8 cellular contexts compared by ENCODE assay signal in genomic region chr12:110543252-110543959, GRCh38. TPM values are rescaled to one million over a fixed set of nuclear protein-coding genes. Genes with fewer than 3 reads are reported as not detected.
DNase-seq lines count a peak whose midpoint lies in the region; ATAC-seq, FAIRE-seq and TF ChIP-seq lines count a peak whose summit lies in the region.

No MANE protein-coding gene starts in this region.

- no peaks in the 10 kb centered on the region for H4K20me1 ChIP-seq in K562 (replicated peaks; ENCODE audit: control insufficient read depth, insufficient read depth, low read length)

- H3K36me3 Mint-ChIP-seq in activated CD4-positive, alpha-beta memory T cell treated with anti-CD3 and anti-CD28 coated beads, Interleukin-2, amount 10 ng/mL, durations not matched to agents 7 days and 5 days (ENCODE audit: low read depth), result peaks cover 59% of the 10 kb centered on the region
- H3K36me3 Mint-ChIP-seq in activated CD4-positive, alpha-beta memory T cell treated with anti-CD3 and anti-CD28 coated beads for 36 hours, result peaks cover 42% of the 10 kb centered on the region
- H3K36me3 Mint-ChIP-seq in stimulated activated naive B cell treated with anti-CD40 and anti-IgM and Interleukin-4, amounts not matched to agents 10 μg/mL and 1 μg/mL and 100 μg/mL, for 72 hours, result peaks cover 38 to 53% of the 10 kb centered on the region in 2 donors

- peaks cover 37% of the 10 kb centered on the region for H3K4me1 Mint-ChIP-seq in activated CD4-positive, alpha-beta memory T cell treated with anti-CD3 and anti-CD28 coated beads, Interleukin-2, amount 10 ng/mL, durations not matched to agents 7 days and 5 days
- H3K4me1 Mint-ChIP-seq in activated CD4-positive, alpha-beta memory T cell treated with anti-CD3 and anti-CD28 coated beads for 36 hours (ENCODE audit: low read depth), result peaks cover 55% of the 10 kb centered on the region
- peaks cover 29 to 45% of the 10 kb centered on the region in 2 donors for H3K4me1 Mint-ChIP-seq in stimulated activated naive B cell treated with anti-CD40 and anti-IgM and Interleukin-4, amounts not matched to agents 10 μg/mL and 1 μg/mL and 100 μg/mL, for 72 hours

- ATAC-seq in K562 (0 out of 3 replicates have a peak, but pooled peaks have one; percentile 29), GM18873 (IDR thresholded peaks at IDR 0.05; ENCODE audit: low FRiP score, unreplicated experiment) (no peak)
- ATAC-seq in stimulated activated naive B cell treated with anti-CD40 and anti-IgM and Interleukin-4, amounts not matched to agents 10 μg/mL and 1 μg/mL and 100 μg/mL, for 72 hours (replicated peaks), result peak in 1 of 2 donors; percentile 14

- in situ Hi-C loops in K562 (cut with MboI) (no loop called here), GM13977 (cut with MboI; ENCODE audit: low pct_unique_long_range_greater_than_20kb, low sequenced_read_pairs, unreplicated experiment) (no loop called here)

- no TSS peak for BruUV-seq in K562 (replicated peaks; lab: Mats Ljungman, UMichigan)

- TF ChIP-seq EP300 in K562 (IDR thresholded peaks at IDR 0.05; ENCODE audit: low read length), result no peak

- no peak for TF ChIP-seq RAD21 in K562 (CRISPR knock-in tag; conservative IDR thresholded peaks at IDR 0.05 in 1 of 2, IDR thresholded peaks at IDR 0.05 in 1 of 2)

- TF ChIP-seq POLR2A in K562 (conservative IDR thresholded peaks at IDR 0.05), result no peak

- H3K27me3 ChIP-seq in K562 (ENCODE audit: control insufficient read depth in 2 of 2, insufficient read depth in 2 of 2, low read length in 2 of 2), result no peaks in the 10 kb centered on the region

- peak overlapping the region; percentile 30 for H3K27ac Mint-ChIP-seq in activated CD4-positive, alpha-beta memory T cell treated with anti-CD3 and anti-CD28 coated beads, Interleukin-2, amount 10 ng/mL, durations not matched to agents 7 days and 5 days
- no peak overlapping the region for H3K27ac Mint-ChIP-seq in activated CD4-positive, alpha-beta memory T cell treated with anti-CD3 and anti-CD28 coated beads for 36 hours
- peak overlapping the region; percentile 84 for H3K27ac Mint-ChIP-seq in stimulated activated naive B cell treated with anti-CD40 and anti-IgM and Interleukin-4, amounts not matched to agents 10 μg/mL and 1 μg/mL and 100 μg/mL, for 72 hours

- H3K9ac ChIP-seq in K562 (ENCODE audit: insufficient read depth in 1 of 2, low read depth in 2 of 2, low read length in 2 of 2), result peak overlapping the region in 1 of 2 experiments; percentile 73; a peak in 1 of 4 replicates

- no peak for DNase-seq in activated CD4-positive, alpha-beta memory T cell treated with anti-CD3 and anti-CD28 coated beads, Interleukin-2, amount 10 ng/mL, durations not matched to agents 7 days and 5 days
- DNase-seq in activated CD4-positive, alpha-beta memory T cell treated with anti-CD3 and anti-CD28 coated beads for 36 hours, result no peak
- DNase-seq in K562 (ENCODE audit: extremely low read depth in 1 of 4, low spot score in 3 of 4) (no peak), kidney tubule cell (ENCODE audit: low spot score) (peak; percentile 73), GM13977 (ENCODE audit: low spot score) (no peak), GM20000 (ENCODE audit: low spot score) (no peak)
- DNase-seq in stimulated activated naive B cell treated with anti-CD40 and anti-IgM and Interleukin-4, amounts not matched to agents 10 μg/mL and 1 μg/mL and 100 μg/mL, for 72 hours, result no peak

- H3K9me3 Mint-ChIP-seq in activated CD4-positive, alpha-beta memory T cell treated with anti-CD3 and anti-CD28 coated beads, Interleukin-2, amount 10 ng/mL, durations not matched to agents 7 days and 5 days, result no peaks in the 10 kb centered on the region
- H3K9me3 Mint-ChIP-seq in activated CD4-positive, alpha-beta memory T cell treated with anti-CD3 and anti-CD28 coated beads for 36 hours, result no peaks in the 10 kb centered on the region
- H3K9me3 Mint-ChIP-seq in stimulated activated naive B cell treated with anti-CD40 and anti-IgM and Interleukin-4, amounts not matched to agents 10 μg/mL and 1 μg/mL and 100 μg/mL, for 72 hours, result no peaks in the 10 kb centered on the region

- TF ChIP-seq CTCF in K562 (IDR thresholded peaks at IDR 0.05 in 2 of 3, conservative IDR thresholded peaks at IDR 0.05 in 1 of 3; ENCODE audit: insufficient read depth in 2 of 3, low read depth in 1 of 3, low read length in 3 of 3), result no peak
- no peak for TF ChIP-seq CTCF in GM13977 (IDR thresholded peaks at IDR 0.05; ENCODE audit: extremely low read depth, insufficient read depth, missing control alignments)
- TF ChIP-seq CTCF in GM20000 (IDR thresholded peaks at IDR 0.05; ENCODE audit: extremely low read depth, missing control alignments), result no peak

- H3K4me3 ChIP-seq in K562, result no peak overlapping the region

- peaks cover 19% of the 10 kb centered on the region for H3K79me2 ChIP-seq in K562 (ENCODE audit: control insufficient read depth, insufficient read depth, low read length)

- no peaks in the 10 kb centered on the region for H3K9me1 ChIP-seq in K562 (ENCODE audit: control insufficient read depth, insufficient read depth, low read length)

- H3K4me1 ChIP-seq in K562 (replicated peaks in 1 of 2; ENCODE audit: control insufficient read depth in 2 of 2, insufficient read depth in 2 of 2, low read length in 2 of 2), result peaks cover 2 to 4% of the 10 kb centered on the region in 2 experiments; a peak in 2 of 5 replicates

- CTCF ChIA-PET in activated CD4-positive, alpha-beta memory T cell treated with anti-CD3 and anti-CD28 coated beads, Interleukin-2, amount 10 ng/mL, durations not matched to agents 7 days and 5 days (lab: Charles Lee), result interaction anchor here (0.7 to 2.9 kb wide), 8 partner anchors 9 to 112 kb away, joined by 3 to 9 read pairs (median 4); partner anchors contain the start of gene FAM216A
- CTCF ChIA-PET in activated CD4-positive, alpha-beta memory T cell treated with anti-CD3 and anti-CD28 coated beads for 36 hours (lab: Charles Lee), result interaction anchor here (0.7 to 2.0 kb wide), 6 partner anchors 8 to 93 kb away, joined by 3 to 9 read pairs (median 4); partner anchors contain the start of gene ARPC3
- CTCF ChIA-PET in K562 (lab: Yijun Ruan, JAX; ENCODE audit: low intra/inter-chr PET ratio), result no interaction called here

- POLR2A ChIA-PET in activated CD4-positive, alpha-beta memory T cell treated with anti-CD3 and anti-CD28 coated beads, Interleukin-2, amount 10 ng/mL, durations not matched to agents 7 days and 5 days (lab: Charles Lee), result interaction anchor here (1.1 to 1.4 kb wide), 3 partner anchors 21 to 93 kb away, joined by 3 to 6 read pairs (median 3); partner anchors contain the start of gene ARPC3
- POLR2A ChIA-PET in activated CD4-positive, alpha-beta memory T cell treated with anti-CD3 and anti-CD28 coated beads for 36 hours (lab: Charles Lee), result interaction anchor here (1.2 kb wide), 1 partner anchor 16 kb away, joined by 3 read pairs; no protein-coding TSS in a partner anchor
- POLR2A ChIA-PET in K562 (lab: Yijun Ruan, JAX), result interaction anchor here (0.6 to 1.1 kb wide), 4 partner anchors 10 to 342 kb away, joined by 3 to 4 read pairs (median 4); no protein-coding TSS in a partner anchor

- H2AFZ ChIP-seq in K562 (ENCODE audit: low read depth, low read length), result no peak overlapping the region

- no peaks in the 10 kb centered on the region for H3K27me3 Mint-ChIP-seq in activated CD4-positive, alpha-beta memory T cell treated with anti-CD3 and anti-CD28 coated beads, Interleukin-2, amount 10 ng/mL, durations not matched to agents 7 days and 5 days
- no peaks in the 10 kb centered on the region for H3K27me3 Mint-ChIP-seq in activated CD4-positive, alpha-beta memory T cell treated with anti-CD3 and anti-CD28 coated beads for 36 hours
- H3K27me3 Mint-ChIP-seq in stimulated activated naive B cell treated with anti-CD40 and anti-IgM and Interleukin-4, amounts not matched to agents 10 μg/mL and 1 μg/mL and 100 μg/mL, for 72 hours, result no peaks in the 10 kb centered on the region

- H3K4me3 Mint-ChIP-seq in activated CD4-positive, alpha-beta memory T cell treated with anti-CD3 and anti-CD28 coated beads, Interleukin-2, amount 10 ng/mL, durations not matched to agents 7 days and 5 days, result no peak overlapping the region
- H3K4me3 Mint-ChIP-seq in activated CD4-positive, alpha-beta memory T cell treated with anti-CD3 and anti-CD28 coated beads for 36 hours, result no peak overlapping the region
- H3K4me3 Mint-ChIP-seq in stimulated activated naive B cell treated with anti-CD40 and anti-IgM and Interleukin-4, amounts not matched to agents 10 μg/mL and 1 μg/mL and 100 μg/mL, for 72 hours, result no peak overlapping the region

- intact Hi-C loops in activated CD4-positive, alpha-beta memory T cell treated with anti-CD3 and anti-CD28 coated beads for 36 hours (cut with micrococcal nuclease), result no loop called here
- intact Hi-C loops in K562 (cut with micrococcal nuclease), result no loop called here

- 84% methylated on average over 7 of the region's 7 CpGs for WGBS in K562 (ENCODE audit: insufficient coverage, low coverage, missing lambda C conversion rate)

- no peak overlapping the region for H3K27ac ChIP-seq in K562 (ENCODE audit: extremely low read depth, low read depth, low read length)

- peaks cover 68% of the 10 kb centered on the region for H3K36me3 ChIP-seq in K562 (ENCODE audit: control insufficient read depth, insufficient read depth, low read length)

- H3K4me2 ChIP-seq in K562 (ENCODE audit: insufficient read depth, low read length), result no peak overlapping the region

- H3K9me3 ChIP-seq in K562 (replicated peaks; ENCODE audit: control insufficient read depth, insufficient read depth, low read depth, low read length), result no peaks in the 10 kb centered on the region

- no peak for FAIRE-seq in K562 (lab: Jason Lieb, UNC)

RNA-seq across cellular contexts. Expression of gene PPTC7, which starts 39.7 kb away (rescaled TPM):
- total RNA-seq in activated CD4-positive, alpha-beta memory T cell treated with anti-CD3 and anti-CD28 coated beads, Interleukin-2, amount 10 ng/mL, durations not matched to agents 7 days and 5 days, result 10 to 100 TPM; 31.5 to 31.8 TPM
- 10 to 100 TPM; 36.9 to 37.0 TPM for total RNA-seq in activated CD4-positive, alpha-beta memory T cell treated with anti-CD3 and anti-CD28 coated beads for 36 hours
- 18.9 and 40.1 TPM in 2 replicates for total RNA-seq in K562 (2011; cell fraction: chromatin; rRNA removed; ENCODE audit: low replicate concordance)
- 12.0 and 15.0 TPM in 2 replicates for total RNA-seq in K562 (2011; cell fraction: nucleolus; rRNA removed)
- total RNA-seq in K562 (2011; cell fraction: nucleoplasm; rRNA removed), result 29.2 and 51.3 TPM in 2 replicates
- total RNA-seq in K562 (2014; rRNA removed), result 5.3 and 5.4 TPM in 2 replicates
- 11.9 and 12.1 TPM in 2 replicates for total RNA-seq in K562 (2014; rRNA removed; fragmentation: Illumina TruSeq; extraction: Trizol)
- total RNA-seq in K562 (2015; rRNA removed; fragmentation: Illumina TruSeq; extraction: Trizol), result 7.6 and 8.0 TPM in 2 replicates
- 19.3 and 21.8 TPM in 2 replicates for total RNA-seq in K562 (2021)
- 21.6 and 23.1 TPM in 2 replicates for polyA plus RNA-seq in K562 (2011; rRNA removed)
- 7.9 and 14.3 TPM in 2 replicates for polyA plus RNA-seq in K562 (2011; cell fraction: cytosol; rRNA removed)
- polyA plus RNA-seq in K562 (2011; cell fraction: nucleus; rRNA removed), result 17.9 and 24.3 TPM in 2 replicates
- polyA plus RNA-seq in K562 (2012), result 13.8 and 15.4 TPM in 2 replicates
- polyA plus RNA-seq in K562 (2014; fragmentation: Illumina TruSeq; extraction: Trizol), result 18.2 and 19.5 TPM in 2 replicates
- polyA plus RNA-seq in K562 (2014; fragmentation: Nextera tagmentation; extraction: Ambion mirVana), result 1 to 10 TPM; 2.6 to 4.7 TPM
- polyA plus RNA-seq in K562 (2014; rRNA removed), result 15.2 and 16.9 TPM in 2 replicates
- 36.0 and 39.7 TPM in 2 replicates for polyA minus RNA-seq in K562 (2011; rRNA and poly(A)+ RNA removed)
- 14.9 and 17.1 TPM in 2 replicates for polyA minus RNA-seq in K562 (2011; cell fraction: cytosol; rRNA and poly(A)+ RNA removed)
- 11.0 and 20.3 TPM in 2 replicates for polyA minus RNA-seq in K562 (2011; cell fraction: nucleus; rRNA and poly(A)+ RNA removed)

RNA-seq across cellular contexts. Expression of gene RAD9B, which starts 41.3 kb away (rescaled TPM):
- 1 to 10 TPM; 1.1 to 2.0 TPM for total RNA-seq in activated CD4-positive, alpha-beta memory T cell treated with anti-CD3 and anti-CD28 coated beads, Interleukin-2, amount 10 ng/mL, durations not matched to agents 7 days and 5 days
- 1 to 10 TPM; 1.1 to 2.7 TPM for total RNA-seq in activated CD4-positive, alpha-beta memory T cell treated with anti-CD3 and anti-CD28 coated beads for 36 hours
- 0.28 and 0.79 TPM in 2 replicates for total RNA-seq in K562 (2011; cell fraction: chromatin; rRNA removed; ENCODE audit: low replicate concordance)
- 0.13 and 0.17 TPM in 2 replicates for total RNA-seq in K562 (2011; cell fraction: nucleolus; rRNA removed)
- total RNA-seq in K562 (2011; cell fraction: nucleoplasm; rRNA removed), result 0.29 and 0.69 TPM in 2 replicates
- total RNA-seq in K562 (2014; rRNA removed), result 0.05 and 0.69 TPM in 2 replicates
- total RNA-seq in K562 (2014; rRNA removed; fragmentation: Illumina TruSeq; extraction: Trizol), result 0.65 and 0.80 TPM in 2 replicates
- 0.43 and 0.64 TPM in 2 replicates for total RNA-seq in K562 (2015; rRNA removed; fragmentation: Illumina TruSeq; extraction: Trizol)
- total RNA-seq in K562 (2021), result 0.31 and 0.51 TPM in 2 replicates
- 0.24 and 0.42 TPM in 2 replicates for polyA plus RNA-seq in K562 (2011; rRNA removed)
- 0.28 and 0.34 TPM in 2 replicates for polyA plus RNA-seq in K562 (2011; cell fraction: cytosol; rRNA removed)
- 0.20 and 0.73 TPM in 2 replicates for polyA plus RNA-seq in K562 (2011; cell fraction: nucleus; rRNA removed)
- polyA plus RNA-seq in K562 (2012), result 0.34 and 1.2 TPM in 2 replicates
- 0.28 and 0.43 TPM in 2 replicates for polyA plus RNA-seq in K562 (2014; fragmentation: Illumina TruSeq; extraction: Trizol)
- under 1 TPM; 0.49 to 0.83 TPM for polyA plus RNA-seq in K562 (2014; fragmentation: Nextera tagmentation; extraction: Ambion mirVana)
- 0.31 and 0.32 TPM in 2 replicates for polyA plus RNA-seq in K562 (2014; rRNA removed)
- polyA minus RNA-seq in K562 (2011; rRNA and poly(A)+ RNA removed), result 0.14 and 2.3 TPM in 2 replicates
- not detected in 2 replicates for polyA minus RNA-seq in K562 (2011; cell fraction: cytosol; rRNA and poly(A)+ RNA removed)
- polyA minus RNA-seq in K562 (2011; cell fraction: nucleus; rRNA and poly(A)+ RNA removed), result not detected in 2 replicates

RNA-seq across cellular contexts. Expression of gene VPS29, which starts 41.5 kb away (rescaled TPM):
- total RNA-seq in activated CD4-positive, alpha-beta memory T cell treated with anti-CD3 and anti-CD28 coated beads, Interleukin-2, amount 10 ng/mL, durations not matched to agents 7 days and 5 days, result 100 to 1,000 TPM; 129 to 137 TPM
- total RNA-seq in activated CD4-positive, alpha-beta memory T cell treated with anti-CD3 and anti-CD28 coated beads for 36 hours, result 100 to 1,000 TPM; 100 to 106 TPM
- total RNA-seq in K562 (2011; cell fraction: chromatin; rRNA removed; ENCODE audit: low replicate concordance), result 69.7 and 167 TPM in 2 replicates
- total RNA-seq in K562 (2011; cell fraction: nucleolus; rRNA removed), result 43.2 and 47.9 TPM in 2 replicates
- total RNA-seq in K562 (2011; cell fraction: nucleoplasm; rRNA removed), result 103 and 144 TPM in 2 replicates
- total RNA-seq in K562 (2014; rRNA removed) (69.6 and 85.8 TPM in 2 replicates), K562 (2014; rRNA removed; fragmentation: Illumina TruSeq; extraction: Trizol) (166 and 190 TPM in 2 replicates), K562 (2015; rRNA removed; fragmentation: Illumina TruSeq; extraction: Trizol) (143 and 162 TPM in 2 replicates), K562 (2021) (117 and 125 TPM in 2 replicates)
- polyA plus RNA-seq in K562 (2011; rRNA removed) (218 and 272 TPM in 2 replicates), K562 (2014; fragmentation: Illumina TruSeq; extraction: Trizol) (225 and 273 TPM in 2 replicates), K562 (2014; fragmentation: Nextera tagmentation; extraction: Ambion mirVana) (100 to 1,000 TPM; 550 to 638 TPM), K562 (2014; rRNA removed) (269 and 342 TPM in 2 replicates)
- 70.1 and 115 TPM in 2 replicates for polyA plus RNA-seq in K562 (2011; cell fraction: cytosol; rRNA removed)
- polyA plus RNA-seq in K562 (2011; cell fraction: nucleus; rRNA removed), result 72.2 and 128 TPM in 2 replicates
- polyA plus RNA-seq in K562 (2012), result 163 and 172 TPM in 2 replicates
- 126 and 146 TPM in 2 replicates for polyA minus RNA-seq in K562 (2011; rRNA and poly(A)+ RNA removed)
- polyA minus RNA-seq in K562 (2011; cell fraction: cytosol; rRNA and poly(A)+ RNA removed), result 33.7 and 46.7 TPM in 2 replicates
- 29.8 and 58.5 TPM in 2 replicates for polyA minus RNA-seq in K562 (2011; cell fraction: nucleus; rRNA and poly(A)+ RNA removed)
